Comparison of ENCODE assay signal across 1 cellular context in genomic region chr18:31512203-31512764, GRCh38.
TF ChIP-seq lines count a peak whose summit lies in the region.

No MANE protein-coding gene starts in this region.

TF ChIP-seq in GM23338, 12 proteins besides CTCF, POLR2A, EP300 and RAD21 (continued from another document):
- TF ChIP-seq ZNF462 (CRISPR knock-in tag; IDR thresholded peaks at IDR 0.05): no peak
